In the genomic region with DNA sequence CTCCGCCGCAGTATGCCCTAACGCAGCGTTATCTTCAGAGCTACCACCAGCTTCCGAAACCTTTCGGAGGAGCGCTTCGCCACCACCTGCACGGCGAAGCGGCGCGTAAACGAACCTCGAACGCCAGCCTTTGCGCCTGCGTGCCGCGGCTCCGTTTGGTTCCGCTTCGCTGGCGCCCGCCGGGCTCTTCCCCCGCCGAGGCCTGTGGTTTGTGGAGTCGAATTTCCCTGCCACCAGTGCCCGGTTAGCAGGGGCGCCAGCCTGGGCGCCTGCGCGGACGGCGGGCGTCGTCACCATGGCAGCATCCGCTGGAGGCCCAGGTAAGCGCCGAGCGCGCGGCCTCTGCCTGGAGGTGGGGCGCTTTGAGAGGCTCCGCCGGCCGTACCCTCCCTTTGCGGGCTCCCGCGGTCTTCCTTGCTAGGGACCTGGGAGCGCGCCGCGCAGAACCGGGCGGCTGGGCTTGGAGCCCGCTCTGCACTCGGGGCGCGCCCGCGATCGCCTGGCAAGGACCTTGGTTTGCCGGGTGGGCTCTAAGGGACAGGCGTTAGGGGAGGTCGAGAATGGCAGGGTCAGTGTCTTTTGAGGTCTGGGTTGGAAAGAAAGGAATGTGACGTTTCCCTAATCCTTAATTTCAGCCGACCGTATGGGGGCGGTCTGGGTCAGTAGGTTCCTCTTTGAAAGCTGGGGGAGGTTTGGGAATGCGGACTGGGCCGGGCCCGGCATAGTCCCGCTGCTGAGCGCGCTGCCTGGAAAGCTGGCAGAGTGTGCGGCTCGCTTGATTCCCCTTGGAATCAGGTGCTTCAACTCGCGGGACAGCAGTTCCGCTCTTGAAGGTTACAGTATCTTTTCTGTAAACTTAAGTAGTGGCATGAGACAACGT, we compare ENCODE assay signal across 1 cellular context.
TF ChIP-seq lines count a peak whose summit lies in the region.

A gene with protein sequence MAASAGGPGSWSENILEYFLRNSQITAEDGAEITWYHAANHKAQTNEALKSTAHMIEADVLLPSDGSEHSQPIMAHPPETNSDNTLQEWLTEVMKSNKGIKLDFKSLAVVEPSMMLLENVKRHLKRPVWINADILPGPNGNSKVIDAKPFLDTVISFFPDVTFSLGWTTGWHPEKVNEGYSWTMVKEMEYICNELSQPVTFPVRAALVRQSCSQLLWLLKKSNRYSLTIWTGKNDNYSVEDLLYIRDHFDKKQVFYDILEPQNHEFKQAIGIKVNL (plus strand): TSS at position 272 of the 880 bp plus-strand sequence. CDS start 24 bp downstream, at position 296.

TF ChIP-seq in HepG2, 621 proteins besides CTCF, POLR2A, EP300 and RAD21 (continued from another document and continues in another):
- TF ChIP-seq, protein P1, sequence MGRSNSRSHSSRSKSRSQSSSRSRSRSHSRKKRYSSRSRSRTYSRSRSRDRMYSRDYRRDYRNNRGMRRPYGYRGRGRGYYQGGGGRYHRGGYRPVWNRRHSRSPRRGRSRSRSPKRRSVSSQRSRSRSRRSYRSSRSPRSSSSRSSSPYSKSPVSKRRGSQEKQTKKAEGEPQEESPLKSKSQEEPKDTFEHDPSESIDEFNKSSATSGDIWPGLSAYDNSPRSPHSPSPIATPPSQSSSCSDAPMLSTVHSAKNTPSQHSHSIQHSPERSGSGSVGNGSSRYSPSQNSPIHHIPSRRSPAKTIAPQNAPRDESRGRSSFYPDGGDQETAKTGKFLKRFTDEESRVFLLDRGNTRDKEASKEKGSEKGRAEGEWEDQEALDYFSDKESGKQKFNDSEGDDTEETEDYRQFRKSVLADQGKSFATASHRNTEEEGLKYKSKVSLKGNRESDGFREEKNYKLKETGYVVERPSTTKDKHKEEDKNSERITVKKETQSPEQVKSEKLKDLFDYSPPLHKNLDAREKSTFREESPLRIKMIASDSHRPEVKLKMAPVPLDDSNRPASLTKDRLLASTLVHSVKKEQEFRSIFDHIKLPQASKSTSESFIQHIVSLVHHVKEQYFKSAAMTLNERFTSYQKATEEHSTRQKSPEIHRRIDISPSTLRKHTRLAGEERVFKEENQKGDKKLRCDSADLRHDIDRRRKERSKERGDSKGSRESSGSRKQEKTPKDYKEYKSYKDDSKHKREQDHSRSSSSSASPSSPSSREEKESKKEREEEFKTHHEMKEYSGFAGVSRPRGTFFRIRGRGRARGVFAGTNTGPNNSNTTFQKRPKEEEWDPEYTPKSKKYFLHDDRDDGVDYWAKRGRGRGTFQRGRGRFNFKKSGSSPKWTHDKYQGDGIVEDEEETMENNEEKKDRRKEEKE (IDR thresholded peaks at IDR 0.05), result no peak
- TF ChIP-seq ZNF780A (CRISPR knock-in tag; IDR thresholded peaks at IDR 0.05) (no peak), KDM1A (CRISPR knock-in tag; IDR thresholded peaks at IDR 0.05) (no peak), ESRRA (CRISPR knock-in tag; IDR thresholded peaks at IDR 0.05; ENCODE audit: low read depth) (no peak), HHEX (CRISPR knock-in tag; IDR thresholded peaks at IDR 0.05) (no peak), YEATS4 (CRISPR knock-in tag; IDR thresholded peaks at IDR 0.05; ENCODE audit: borderline replicate concordance) (peak; percentile 81), ZNF296 (CRISPR knock-in tag; conservative IDR thresholded peaks at IDR 0.05) (no peak), ZBTB38 (CRISPR knock-in tag; IDR thresholded peaks at IDR 0.05) (peak; percentile 81), MEF2D (CRISPR knock-in tag; IDR thresholded peaks at IDR 0.05) (peak; percentile 29; the same call in 1 of the 2 replicates), ZNF574 (CRISPR knock-in tag; IDR thresholded peaks at IDR 0.05) (peak; percentile 69), ZSCAN25 (CRISPR knock-in tag; IDR thresholded peaks at IDR 0.05) (no peak; the same call in 1 of the 2 replicates), NONO (IDR thresholded peaks at IDR 0.05) (no peak), NONO (CRISPR knock-in tag; conservative IDR thresholded peaks at IDR 0.05) (peak; percentile 58), RARA (CRISPR knock-in tag; IDR thresholded peaks at IDR 0.05) (peak; percentile 29; the same call in 1 of the 2 replicates), RXRB (CRISPR knock-in tag; IDR thresholded peaks at IDR 0.05; ENCODE audit: borderline replicate concordance) (no peak; the same call in 1 of the 2 replicates), ZNF605 (CRISPR knock-in tag; IDR thresholded peaks at IDR 0.05) (peak; percentile 88), MIXL1 (CRISPR knock-in tag; IDR thresholded peaks at IDR 0.05) (no peak), ZNF224 (CRISPR knock-in tag; IDR thresholded peaks at IDR 0.05) (0 out of 2 replicates have a peak, but pooled peaks have one; percentile 68), NR2F2 (IDR thresholded peaks at IDR 0.05; ENCODE audit: borderline replicate concordance, low read depth) (no peak), SRF (IDR thresholded peaks at IDR 0.05; ENCODE audit: low read depth, low read length) (peak; percentile 27; the same call in 1 of the 2 replicates), ZEB1 (IDR thresholded peaks at IDR 0.05; ENCODE audit: insufficient replicate concordance, low read depth) (peak; percentile 86), ZSCAN20 (CRISPR knock-in tag; IDR thresholded peaks at IDR 0.05; ENCODE audit: borderline replicate concordance) (peak; percentile 77; the same call in 1 of the 2 replicates), JUNB (CRISPR knock-in tag; IDR thresholded peaks at IDR 0.05; ENCODE audit: borderline replicate concordance) (no peak), GATA4 (IDR thresholded peaks at IDR 0.05; ENCODE audit: borderline replicate concordance, low read depth) (peak; percentile 47; the same call in 1 of the 2 replicates), ZNF747 (CRISPR knock-in tag; IDR thresholded peaks at IDR 0.05; ENCODE audit: borderline replicate concordance) (no peak; the same call in 1 of the 2 replicates), HBP1 (CRISPR knock-in tag; IDR thresholded peaks at IDR 0.05; ENCODE audit: low read depth) (no peak), ZNF770 (CRISPR knock-in tag; IDR thresholded peaks at IDR 0.05) (peak; percentile 93), RARG (CRISPR knock-in tag; IDR thresholded peaks at IDR 0.05; ENCODE audit: low read depth) (0 out of 2 replicates have a peak, but pooled peaks have one; percentile 32), ZNF616 (CRISPR knock-in tag; IDR thresholded peaks at IDR 0.05; ENCODE audit: low read depth) (no peak), PAF1 (CRISPR knock-in tag; IDR thresholded peaks at IDR 0.05) (no peak), ZC3H4 (CRISPR knock-in tag; IDR thresholded peaks at IDR 0.05; ENCODE audit: borderline replicate concordance) (no peak), ZNF430 (CRISPR knock-in tag; IDR thresholded peaks at IDR 0.05) (0 out of 2 replicates have a peak, but pooled peaks have one; percentile 41), KLF16 (CRISPR knock-in tag; IDR thresholded peaks at IDR 0.05) (0 out of 4 replicates have a peak, but pooled peaks of 1 of the 2 experiments have one; percentile 44), ZNF562 (CRISPR knock-in tag; IDR thresholded peaks at IDR 0.05; ENCODE audit: borderline replicate concordance) (no peak), ZNF572 (CRISPR knock-in tag; IDR thresholded peaks at IDR 0.05) (peak; percentile 64; the same call in 1 of the 2 replicates), CREB1 (IDR thresholded peaks at IDR 0.05) (peak; percentile 3; the same call in 1 of the 2 replicates), CREB1 (CRISPR knock-in tag; IDR thresholded peaks at IDR 0.05) (no peak; the same call in 1 of the 2 replicates)
- TF ChIP-seq, protein P2, sequence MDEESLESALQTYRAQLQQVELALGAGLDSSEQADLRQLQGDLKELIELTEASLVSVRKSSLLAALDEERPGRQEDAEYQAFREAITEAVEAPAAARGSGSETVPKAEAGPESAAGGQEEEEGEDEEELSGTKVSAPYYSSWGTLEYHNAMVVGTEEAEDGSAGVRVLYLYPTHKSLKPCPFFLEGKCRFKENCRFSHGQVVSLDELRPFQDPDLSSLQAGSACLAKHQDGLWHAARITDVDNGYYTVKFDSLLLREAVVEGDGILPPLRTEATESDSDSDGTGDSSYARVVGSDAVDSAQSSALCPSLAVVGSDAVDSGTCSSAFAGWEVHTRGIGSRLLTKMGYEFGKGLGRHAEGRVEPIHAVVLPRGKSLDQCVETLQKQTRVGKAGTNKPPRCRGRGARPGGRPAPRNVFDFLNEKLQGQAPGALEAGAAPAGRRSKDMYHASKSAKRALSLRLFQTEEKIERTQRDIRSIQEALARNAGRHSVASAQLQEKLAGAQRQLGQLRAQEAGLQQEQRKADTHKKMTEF (CRISPR knock-in tag; IDR thresholded peaks at IDR 0.05), result peak; percentile 89
- TF ChIP-seq, protein P3, sequence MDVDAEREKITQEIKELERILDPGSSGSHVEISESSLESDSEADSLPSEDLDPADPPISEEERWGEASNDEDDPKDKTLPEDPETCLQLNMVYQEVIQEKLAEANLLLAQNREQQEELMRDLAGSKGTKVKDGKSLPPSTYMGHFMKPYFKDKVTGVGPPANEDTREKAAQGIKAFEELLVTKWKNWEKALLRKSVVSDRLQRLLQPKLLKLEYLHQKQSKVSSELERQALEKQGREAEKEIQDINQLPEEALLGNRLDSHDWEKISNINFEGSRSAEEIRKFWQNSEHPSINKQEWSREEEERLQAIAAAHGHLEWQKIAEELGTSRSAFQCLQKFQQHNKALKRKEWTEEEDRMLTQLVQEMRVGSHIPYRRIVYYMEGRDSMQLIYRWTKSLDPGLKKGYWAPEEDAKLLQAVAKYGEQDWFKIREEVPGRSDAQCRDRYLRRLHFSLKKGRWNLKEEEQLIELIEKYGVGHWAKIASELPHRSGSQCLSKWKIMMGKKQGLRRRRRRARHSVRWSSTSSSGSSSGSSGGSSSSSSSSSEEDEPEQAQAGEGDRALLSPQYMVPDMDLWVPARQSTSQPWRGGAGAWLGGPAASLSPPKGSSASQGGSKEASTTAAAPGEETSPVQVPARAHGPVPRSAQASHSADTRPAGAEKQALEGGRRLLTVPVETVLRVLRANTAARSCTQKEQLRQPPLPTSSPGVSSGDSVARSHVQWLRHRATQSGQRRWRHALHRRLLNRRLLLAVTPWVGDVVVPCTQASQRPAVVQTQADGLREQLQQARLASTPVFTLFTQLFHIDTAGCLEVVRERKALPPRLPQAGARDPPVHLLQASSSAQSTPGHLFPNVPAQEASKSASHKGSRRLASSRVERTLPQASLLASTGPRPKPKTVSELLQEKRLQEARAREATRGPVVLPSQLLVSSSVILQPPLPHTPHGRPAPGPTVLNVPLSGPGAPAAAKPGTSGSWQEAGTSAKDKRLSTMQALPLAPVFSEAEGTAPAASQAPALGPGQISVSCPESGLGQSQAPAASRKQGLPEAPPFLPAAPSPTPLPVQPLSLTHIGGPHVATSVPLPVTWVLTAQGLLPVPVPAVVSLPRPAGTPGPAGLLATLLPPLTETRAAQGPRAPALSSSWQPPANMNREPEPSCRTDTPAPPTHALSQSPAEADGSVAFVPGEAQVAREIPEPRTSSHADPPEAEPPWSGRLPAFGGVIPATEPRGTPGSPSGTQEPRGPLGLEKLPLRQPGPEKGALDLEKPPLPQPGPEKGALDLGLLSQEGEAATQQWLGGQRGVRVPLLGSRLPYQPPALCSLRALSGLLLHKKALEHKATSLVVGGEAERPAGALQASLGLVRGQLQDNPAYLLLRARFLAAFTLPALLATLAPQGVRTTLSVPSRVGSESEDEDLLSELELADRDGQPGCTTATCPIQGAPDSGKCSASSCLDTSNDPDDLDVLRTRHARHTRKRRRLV (CRISPR knock-in tag; IDR thresholded peaks at IDR 0.05), result no peak
